In genomic region chr9:134171316-134172197, GRCh38 we compare ENCODE assay signal across 12 cellular contexts. TPM values are rescaled to one million over a fixed set of nuclear protein-coding genes. Genes with fewer than 3 reads are reported as not detected.
DNase-seq lines count a peak whose midpoint lies in the region; ATAC-seq and TF ChIP-seq lines count a peak whose summit lies in the region.
"Had no signal": no experiment of that assay in that cellular context is flagged by ENCODE, and none has a peak within 500 bp of the region (broad histone marks: within the 10 kb centered on the region; RNA-seq: fewer than 3 reads in every experiment).

No MANE protein-coding gene starts in this region.

- peaks cover 6% of the 10 kb centered on the region; the same call in 1 of the 2 replicates for H3K9me3 ChIP-seq in BLaER1

- TF ChIP-seq CTCF in fibroblast of the aortic adventitia (IDR thresholded peaks at IDR 0.05; ENCODE audit: insufficient read depth, low read length), result no peak

- CTCF ChIA-PET in activated CD8-positive, alpha-beta memory T cell treated with anti-CD3 and anti-CD28 coated beads, Interleukin-2, amount 10 ng/mL, durations not matched to agents 7 days and 5 days (lab: Charles Lee), result interaction anchor here (0.6 to 5.0 kb wide), 20 partner anchors 9 to 286 kb away, joined by 3 to 50 read pairs (median 4); partner anchors contain the start of gene WDR5

- no peaks in the 10 kb centered on the region for H3K9me3 Mint-ChIP-seq in activated CD8-positive, alpha-beta memory T cell treated with anti-CD3 and anti-CD28 coated beads, Interleukin-2, amount 10 ng/mL, durations not matched to agents 7 days and 5 days (ENCODE audit: low read depth)
- H3K9me3 Mint-ChIP-seq: activated T-cell treated with anti-CD3 and anti-CD28 coated beads, Interleukin-2, amount 50 U/mL, for 4 hours had no signal

- H3K36me3 Mint-ChIP-seq in activated CD8-positive, alpha-beta memory T cell treated with anti-CD3 and anti-CD28 coated beads, Interleukin-2, amount 10 ng/mL, durations not matched to agents 7 days and 5 days, result peaks cover 3% of the 10 kb centered on the region
- H3K36me3 Mint-ChIP-seq: CD4-positive, CD25-positive, alpha-beta regulatory T cell had no signal

- H3K36me3 ChIP-seq in BLaER1, result peaks cover 10% of the 10 kb centered on the region; the same call in 1 of the 2 replicates

- 0 out of 2 replicates have a peak, but pooled peaks cover 3% of the 10 kb centered on the region for H3K27me3 ChIP-seq in BLaER1

- H3K4me3 Mint-ChIP-seq in activated CD8-positive, alpha-beta memory T cell treated with anti-CD3 and anti-CD28 coated beads, Interleukin-2, amount 10 ng/mL, durations not matched to agents 7 days and 5 days, result no peak overlapping the region
- H3K4me3 Mint-ChIP-seq: activated T-cell treated with anti-CD3 and anti-CD28 coated beads, Interleukin-2, amount 50 U/mL, for 4 hours had no signal

- intact Hi-C loops in sciatic nerve (cut with DNase I), result loop anchor here (2.0 to 10.0 kb wide), 3 partner anchors 153 to 271 kb away; partner anchors contain the start of gene RXRA

- no peak overlapping the region for H3K27ac Mint-ChIP-seq in activated CD8-positive, alpha-beta memory T cell treated with anti-CD3 and anti-CD28 coated beads, Interleukin-2, amount 10 ng/mL, durations not matched to agents 7 days and 5 days
- H3K27ac Mint-ChIP-seq: CD4-positive, CD25-positive, alpha-beta regulatory T cell had no signal

- no peak overlapping the region for H3K4me2 ChIP-seq in BLaER1
- H3K4me2 ChIP-seq: PC-9 had no signal

- H3K27me3 Mint-ChIP-seq in activated CD8-positive, alpha-beta memory T cell treated with anti-CD3 and anti-CD28 coated beads, Interleukin-2, amount 10 ng/mL, durations not matched to agents 7 days and 5 days, result no peaks in the 10 kb centered on the region
- H3K27me3 Mint-ChIP-seq: CD4-positive, CD25-positive, alpha-beta regulatory T cell had no signal

- H3K4me3 ChIP-seq in BLaER1 (no peak overlapping the region; the same call in none of the 2 replicates), fibroblast of the aortic adventitia (ENCODE audit: low read depth, low read length) (no peak overlapping the region)
- H3K4me3 ChIP-seq: PC-9 had no signal

- H3K27ac ChIP-seq in BLaER1, result no peak overlapping the region; the same call in 1 of the 2 replicates
- H3K27ac ChIP-seq: PC-9 had no signal

- peak; percentile 42 for DNase-seq in SW480 (ENCODE audit: low spot score)
- peak; percentile 28 for DNase-seq in fibroblast of the aortic adventitia (ENCODE audit: low read depth)
- no peak for DNase-seq in sciatic nerve (ENCODE audit: low spot score)
- DNase-seq in NCI-H1930 (lab: John Stamatoyannopoulos, UW), result no peak
- no peak for DNase-seq in NOMO-1 treated with DMSO at 0.1 percent for 48 hours (lab: John Stamatoyannopoulos, UW; ENCODE audit: unreplicated experiment)
- no peak for DNase-seq in activated CD8-positive, alpha-beta memory T cell treated with anti-CD3 and anti-CD28 coated beads, Interleukin-2, amount 10 ng/mL, durations not matched to agents 7 days and 5 days
- DNase-seq in stimulated activated CD8-positive, alpha-beta memory T cell treated with anti-CD3 and anti-CD28 coated beads, Interleukin-4, amount 100 ng/mL, for 48 hours, result no peak
- DNase-seq: activated T-cell treated with anti-CD3 and anti-CD28 coated beads, Interleukin-2, amount 50 U/mL, for 4 hours; NCI-H187 treated with DMSO at 0.1 percent for 48 hours had no signal

- peak; percentile 61 for ATAC-seq in sciatic nerve
- no peak for ATAC-seq in activated CD8-positive, alpha-beta memory T cell treated with anti-CD3 and anti-CD28 coated beads, Interleukin-2, amount 10 ng/mL, durations not matched to agents 7 days and 5 days
- ATAC-seq: activated T-cell treated with anti-CD3 and anti-CD28 coated beads, Interleukin-2, amount 50 U/mL, for 4 hours had no signal

- no peaks in the 10 kb centered on the region for H3K4me1 ChIP-seq in BLaER1

- H3K4me1 Mint-ChIP-seq in activated CD8-positive, alpha-beta memory T cell treated with anti-CD3 and anti-CD28 coated beads, Interleukin-2, amount 10 ng/mL, durations not matched to agents 7 days and 5 days, result no peaks in the 10 kb centered on the region

- peak overlapping the region; percentile 64 for H3K9ac ChIP-seq in BLaER1

- no peaks in the 10 kb centered on the region for H4K20me1 ChIP-seq in BLaER1

RNA-seq across cellular contexts. Expression of gene RNU6ATAC, which starts 7.2 kb away (rescaled TPM):
- total RNA-seq in fibroblast of the aortic adventitia (ENCODE audit: low replicate concordance) (not detected in 2 replicates), sciatic nerve (193 TPM)
- total RNA-seq in activated CD8-positive, alpha-beta memory T cell treated with anti-CD3 and anti-CD28 coated beads, Interleukin-2, amount 10 ng/mL, durations not matched to agents 7 days and 5 days, result 10 to 100 TPM in 1 of 2 experiments, not detected in 1; 46.3 TPM

RNA-seq across cellular contexts. Expression of gene WDR5, which starts 35.7 kb away (rescaled TPM):
- total RNA-seq in fibroblast of the aortic adventitia (ENCODE audit: low replicate concordance), result 14.4 and 19.9 TPM in 2 replicates
- total RNA-seq in sciatic nerve, result 24.9 TPM
- total RNA-seq in activated CD8-positive, alpha-beta memory T cell treated with anti-CD3 and anti-CD28 coated beads, Interleukin-2, amount 10 ng/mL, durations not matched to agents 7 days and 5 days, result 10 to 100 TPM; 41.2 to 47.0 TPM

Comparison
In these comparisons a context has a peak if more than half of its experiments do, and no peak if none do; other contexts are left out.
1. DNase-seq: peak in SW480 (single experiment) and fibroblast of the aortic adventitia (single experiment); none in sciatic nerve (single experiment), NCI-H1930 (0 of 2), NOMO-1 treated with DMSO at 0.1 percent for 48 hours (single experiment), activated CD8-positive, alpha-beta memory T cell treated with anti-CD3 and anti-CD28 coated beads, Interleukin-2, amount 10 ng/mL, durations not matched to agents 7 days and 5 days (single experiment) and stimulated activated CD8-positive, alpha-beta memory T cell treated with anti-CD3 and anti-CD28 coated beads, Interleukin-4, amount 100 ng/mL, for 48 hours (single experiment).